ENCODE assay signal across 22 cellular contexts in the genomic region with DNA sequence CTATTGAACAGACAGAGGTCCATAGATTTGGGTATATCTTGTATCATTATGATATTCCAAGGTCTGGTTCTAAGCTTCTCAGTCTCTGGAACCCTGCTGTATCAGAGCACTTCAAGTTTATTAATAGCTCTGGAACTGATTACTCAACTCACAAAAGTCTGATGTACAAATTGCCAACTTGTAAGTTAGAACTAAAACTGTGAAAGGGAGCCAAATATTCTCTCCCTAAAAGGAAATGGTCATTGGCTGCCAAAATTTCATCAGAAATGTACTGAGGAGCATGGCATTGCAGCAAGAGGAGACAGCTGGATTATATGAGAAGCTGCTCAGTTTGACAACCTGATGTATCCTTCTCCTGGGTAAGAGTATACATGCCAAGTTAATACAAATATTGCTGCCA.
"Had no signal": no experiment of that assay in that cellular context is flagged by ENCODE, and none has a peak within 500 bp of the region (broad histone marks: within the 10 kb centered on the region; RNA-seq: fewer than 3 reads in every experiment).

No MANE protein-coding gene starts in this region.

- H3K9me3 ChIP-seq: transverse colon, uterus had no signal

- H3K4me1 Mint-ChIP-seq: activated CD4-positive, alpha-beta T cell treated with anti-CD3 and anti-CD28 coated beads, Interleukin-2, amount 10 ng/mL, durations not matched to agents 7 days and 5 days; activated CD8-positive, alpha-beta memory T cell treated with anti-CD3 and anti-CD28 coated beads, Interleukin-2, amount 10 ng/mL, durations not matched to agents 7 days and 5 days; activated naive CD4-positive, alpha-beta T cell treated with anti-CD3 and anti-CD28 coated beads, Interleukin-2, amount 10 ng/mL, durations not matched to agents 7 days and 5 days; natural killer cell had no signal

- H3K36me3 ChIP-seq: cardiac muscle cell, transverse colon, uterus, WERI-Rb-1 had no signal

- H3K4me3 Mint-ChIP-seq: activated CD4-positive, alpha-beta T cell treated with anti-CD3 and anti-CD28 coated beads, Interleukin-2, amount 10 ng/mL, durations not matched to agents 7 days and 5 days; activated CD8-positive, alpha-beta memory T cell treated with anti-CD3 and anti-CD28 coated beads, Interleukin-2, amount 10 ng/mL, durations not matched to agents 7 days and 5 days; activated CD8-positive, alpha-beta T cell treated with anti-CD3 and anti-CD28 coated beads for 36 hours; activated naive CD4-positive, alpha-beta T cell treated with anti-CD3 and anti-CD28 coated beads, Interleukin-2, amount 10 ng/mL, durations not matched to agents 7 days and 5 days; natural killer cell; stimulated activated naive CD8-positive, alpha-beta T cell treated with anti-CD3 and anti-CD28 coated beads, Interleukin-15, Interleukin-2, amounts not matched to agents 100 ng/mL and 50 ng/mL, for 24 hours had no signal

- H3K27me3 Mint-ChIP-seq: activated CD4-positive, alpha-beta T cell treated with anti-CD3 and anti-CD28 coated beads, Interleukin-2, amount 10 ng/mL, durations not matched to agents 7 days and 5 days; activated CD8-positive, alpha-beta memory T cell treated with anti-CD3 and anti-CD28 coated beads, Interleukin-2, amount 10 ng/mL, durations not matched to agents 7 days and 5 days; activated CD8-positive, alpha-beta T cell treated with anti-CD3 and anti-CD28 coated beads for 36 hours; activated naive CD4-positive, alpha-beta T cell treated with anti-CD3 and anti-CD28 coated beads, Interleukin-2, amount 10 ng/mL, durations not matched to agents 7 days and 5 days; progenitor cell of endocrine pancreas; stimulated activated naive CD8-positive, alpha-beta T cell treated with anti-CD3 and anti-CD28 coated beads, Interleukin-15, Interleukin-2, amounts not matched to agents 100 ng/mL and 50 ng/mL, for 24 hours had no signal

- H3K27me3 ChIP-seq: cardiac muscle cell, foreskin keratinocyte, transverse colon, uterus had no signal

- DNase-seq: activated CD4-positive, alpha-beta T cell treated with anti-CD3 and anti-CD28 coated beads, Interleukin-2, amount 10 ng/mL, durations not matched to agents 7 days and 5 days; activated CD4-positive, CD25-positive, alpha-beta regulatory T cell treated with anti-CD3 and anti-CD28 coated beads, Interleukin-2, amount 50 U/mL, for 72 hours; activated CD8-positive, alpha-beta memory T cell treated with anti-CD3 and anti-CD28 coated beads, Interleukin-2, amount 10 ng/mL, durations not matched to agents 7 days and 5 days; activated CD8-positive, alpha-beta T cell treated with anti-CD3 and anti-CD28 coated beads for 36 hours; activated effector memory CD4-positive, alpha-beta T cell treated with anti-CD3 and anti-CD28 coated beads, Interleukin-2, amount 50 U/mL, for 16 hours; activated naive CD4-positive, alpha-beta T cell treated with anti-CD3 and anti-CD28 coated beads, Interleukin-2, amount 10 ng/mL, durations not matched to agents 7 days and 5 days; activated T-cell treated with anti-CD3 and anti-CD28 coated beads for 4 hours; amygdala; foreskin keratinocyte; islet precursor cell; midbrain; natural killer cell; stimulated activated CD4-positive, alpha-beta T cell treated with anti-CD3 and anti-CD28 coated beads, Interleukin-1b, Interleukin-23, amount 100 ng/mL, for 48 hours; substantia nigra; transverse colon; uterus; WERI-Rb-1 had no signal

- H3K27ac Mint-ChIP-seq: activated CD4-positive, alpha-beta T cell treated with anti-CD3 and anti-CD28 coated beads, Interleukin-2, amount 10 ng/mL, durations not matched to agents 7 days and 5 days; activated CD8-positive, alpha-beta memory T cell treated with anti-CD3 and anti-CD28 coated beads, Interleukin-2, amount 10 ng/mL, durations not matched to agents 7 days and 5 days; activated CD8-positive, alpha-beta T cell treated with anti-CD3 and anti-CD28 coated beads for 36 hours; activated naive CD4-positive, alpha-beta T cell treated with anti-CD3 and anti-CD28 coated beads, Interleukin-2, amount 10 ng/mL, durations not matched to agents 7 days and 5 days; natural killer cell; progenitor cell of endocrine pancreas; stimulated activated naive CD8-positive, alpha-beta T cell treated with anti-CD3 and anti-CD28 coated beads, Interleukin-15, Interleukin-2, amounts not matched to agents 100 ng/mL and 50 ng/mL, for 24 hours had no signal

- H3K4me3 ChIP-seq: cardiac muscle cell, skin epidermis, transverse colon, uterus had no signal

- H3K36me3 Mint-ChIP-seq: activated CD8-positive, alpha-beta memory T cell treated with anti-CD3 and anti-CD28 coated beads, Interleukin-2, amount 10 ng/mL, durations not matched to agents 7 days and 5 days; activated naive CD4-positive, alpha-beta T cell treated with anti-CD3 and anti-CD28 coated beads, Interleukin-2, amount 10 ng/mL, durations not matched to agents 7 days and 5 days had no signal

- H3K27ac ChIP-seq: cardiac muscle cell, epithelial cell of prostate, foreskin keratinocyte, skin epidermis, transverse colon, uterus, WERI-Rb-1 had no signal

- H3K4me1 ChIP-seq: foreskin keratinocyte, transverse colon, uterus had no signal

- ATAC-seq: activated CD8-positive, alpha-beta memory T cell treated with anti-CD3 and anti-CD28 coated beads, Interleukin-2, amount 10 ng/mL, durations not matched to agents 7 days and 5 days; activated CD8-positive, alpha-beta T cell treated with anti-CD3 and anti-CD28 coated beads for 36 hours; foreskin keratinocyte; natural killer cell had no signal
